Comparison of ENCODE assay signal across 18 cellular contexts in genomic region chr11:19410032-19410431, GRCh38.
DNase-seq lines count a peak whose midpoint lies in the region; ATAC-seq lines count a peak whose summit lies in the region.
"Had no signal": no experiment of that assay in that cellular context is flagged by ENCODE, and none has a peak within 500 bp of the region (broad histone marks: within the 10 kb centered on the region; RNA-seq: fewer than 3 reads in every experiment).

No MANE protein-coding gene starts in this region.

- no peaks in the 10 kb centered on the region for H3K36me3 Mint-ChIP-seq in stimulated activated memory B cell treated with anti-CD40 and anti-IgM and Interleukin-4, amounts not matched to agents 10 μg/mL and 1 μg/mL and 100 μg/mL, for 72 hours
- H3K36me3 Mint-ChIP-seq in activated naive CD8-positive, alpha-beta T cell treated with anti-CD3 and anti-CD28 coated beads, Interleukin-2, amount 50 U/mL, for 24 hours (ENCODE audit: low read depth), result no peaks in the 10 kb centered on the region
- H3K36me3 Mint-ChIP-seq in effector memory CD8-positive, alpha-beta T cell (ENCODE audit: insufficient read depth), result no peaks in the 10 kb centered on the region

- no peak for DNase-seq in activated naive CD8-positive, alpha-beta T cell treated with anti-CD3 and anti-CD28 coated beads, Interleukin-2, amount 50 U/mL, for 24 hours
- DNase-seq in effector memory CD8-positive, alpha-beta T cell, result no peak
- no peak for DNase-seq in cerebellar cortex (ENCODE audit: low spot score)
- DNase-seq: activated CD4-positive, alpha-beta T cell treated with anti-CD3 and anti-CD28 coated beads for 4 hours; activated naive CD4-positive, alpha-beta T cell treated with Interleukin-2 at 50 U/mL for 16 hours; erythroblast; head of caudate nucleus; IMR-90; mammary epithelial cell; NCI-H2029 treated with DMSO at 0.1 percent for 48 hours; NCI-H526 treated with DMSO at 0.1 percent for 48 hours; stimulated activated CD4-positive, alpha-beta T cell treated with anti-CD3 and anti-CD28 coated beads, Interleukin-15, amount 100 ng/mL, for 24 hours had no signal

- ATAC-seq in GM18858 (IDR thresholded peaks at IDR 0.05; ENCODE audit: unreplicated experiment) (peak; percentile 81), GM21423 (IDR thresholded peaks at IDR 0.05; ENCODE audit: unreplicated experiment) (peak; percentile 53), HG03025 (IDR thresholded peaks at IDR 0.05; ENCODE audit: low FRiP score, unreplicated experiment) (peak; percentile 59)
- peak; percentile 48 for ATAC-seq in stimulated activated memory B cell treated with anti-CD40 and anti-IgM and Interleukin-4, amounts not matched to agents 10 μg/mL and 1 μg/mL and 100 μg/mL, for 72 hours
- no peak for ATAC-seq in activated naive CD8-positive, alpha-beta T cell treated with anti-CD3 and anti-CD28 coated beads, Interleukin-2, amount 50 U/mL, for 24 hours
- no peak for ATAC-seq in effector memory CD8-positive, alpha-beta T cell (replicated peaks)

- H3K4me3 Mint-ChIP-seq in stimulated activated memory B cell treated with anti-CD40 and anti-IgM and Interleukin-4, amounts not matched to agents 10 μg/mL and 1 μg/mL and 100 μg/mL, for 72 hours, result no peak overlapping the region
- no peak overlapping the region for H3K4me3 Mint-ChIP-seq in activated naive CD8-positive, alpha-beta T cell treated with anti-CD3 and anti-CD28 coated beads, Interleukin-2, amount 50 U/mL, for 24 hours
- H3K4me3 Mint-ChIP-seq in effector memory CD8-positive, alpha-beta T cell, result no peak overlapping the region
- H3K4me3 Mint-ChIP-seq: B cell, nephron had no signal

- H3K9me3 Mint-ChIP-seq in stimulated activated memory B cell treated with anti-CD40 and anti-IgM and Interleukin-4, amounts not matched to agents 10 μg/mL and 1 μg/mL and 100 μg/mL, for 72 hours, result peaks cover 3% of the 10 kb centered on the region
- peaks cover 3% of the 10 kb centered on the region for H3K9me3 Mint-ChIP-seq in activated naive CD8-positive, alpha-beta T cell treated with anti-CD3 and anti-CD28 coated beads, Interleukin-2, amount 50 U/mL, for 24 hours
- H3K9me3 Mint-ChIP-seq in effector memory CD8-positive, alpha-beta T cell, result no peaks in the 10 kb centered on the region

- peaks cover 19% of the 10 kb centered on the region for H3K4me1 Mint-ChIP-seq in stimulated activated memory B cell treated with anti-CD40 and anti-IgM and Interleukin-4, amounts not matched to agents 10 μg/mL and 1 μg/mL and 100 μg/mL, for 72 hours
- no peaks in the 10 kb centered on the region for H3K4me1 Mint-ChIP-seq in activated naive CD8-positive, alpha-beta T cell treated with anti-CD3 and anti-CD28 coated beads, Interleukin-2, amount 50 U/mL, for 24 hours
- H3K4me1 Mint-ChIP-seq in effector memory CD8-positive, alpha-beta T cell (ENCODE audit: low read depth in 2 of 2), result no peaks in the 10 kb centered on the region

- H3K27ac Mint-ChIP-seq in stimulated activated memory B cell treated with anti-CD40 and anti-IgM and Interleukin-4, amounts not matched to agents 10 μg/mL and 1 μg/mL and 100 μg/mL, for 72 hours, result no peak overlapping the region
- no peak overlapping the region for H3K27ac Mint-ChIP-seq in activated naive CD8-positive, alpha-beta T cell treated with anti-CD3 and anti-CD28 coated beads, Interleukin-2, amount 50 U/mL, for 24 hours
- H3K27ac Mint-ChIP-seq in effector memory CD8-positive, alpha-beta T cell, result no peak overlapping the region
- H3K27ac Mint-ChIP-seq: B cell had no signal

- peaks cover 8% of the 10 kb centered on the region for H3K27me3 Mint-ChIP-seq in stimulated activated memory B cell treated with anti-CD40 and anti-IgM and Interleukin-4, amounts not matched to agents 10 μg/mL and 1 μg/mL and 100 μg/mL, for 72 hours
- peaks cover 18% of the 10 kb centered on the region for H3K27me3 Mint-ChIP-seq in activated naive CD8-positive, alpha-beta T cell treated with anti-CD3 and anti-CD28 coated beads, Interleukin-2, amount 50 U/mL, for 24 hours
- peaks cover 25 to 56% of the 10 kb centered on the region in 2 donors for H3K27me3 Mint-ChIP-seq in effector memory CD8-positive, alpha-beta T cell

Comparison
In these comparisons a context has a peak if more than half of its experiments do, and no peak if none do; other contexts are left out.
1. ATAC-seq: peak in GM18858 (single experiment), GM21423 (single experiment), HG03025 (single experiment) and stimulated activated memory B cell treated with anti-CD40 and anti-IgM and Interleukin-4, amounts not matched to agents 10 μg/mL and 1 μg/mL and 100 μg/mL, for 72 hours (single experiment); none in activated naive CD8-positive, alpha-beta T cell treated with anti-CD3 and anti-CD28 coated beads, Interleukin-2, amount 50 U/mL, for 24 hours (single experiment) and effector memory CD8-positive, alpha-beta T cell (single experiment).